19 cellular contexts compared by ENCODE assay signal in genomic region chr16:68978303-68978954, GRCh38.
"Had no signal": no experiment of that assay in that cellular context is flagged by ENCODE, and none has a peak within 500 bp of the region (broad histone marks: within the 10 kb centered on the region; RNA-seq: fewer than 3 reads in every experiment).

No MANE protein-coding gene starts in this region.

- ATAC-seq: heart left ventricle, left colon, natural killer cell had no signal

- H3K4me3 Mint-ChIP-seq: activated naive CD8-positive, alpha-beta T cell; central memory CD8-positive, alpha-beta T cell; mesothelial cell of epicardium; natural killer cell; T-helper 2 cell treated with Interferon-gamma antibody and Interleukin-4, amounts not matched to agents 5 μg/mL and 100 μg/mL, for 36 hours had no signal

- H3K27ac Mint-ChIP-seq: activated naive CD8-positive, alpha-beta T cell; mesothelial cell of epicardium; progenitor cell of endocrine pancreas; T-helper 2 cell treated with Interferon-gamma antibody and Interleukin-4, amounts not matched to agents 5 μg/mL and 100 μg/mL, for 36 hours had no signal

- H3K27me3 ChIP-seq: colonic mucosa, esophagus muscularis mucosa, heart left ventricle, spleen had no signal

- H3K36me3 ChIP-seq: colonic mucosa had no signal

- H3K9me3 ChIP-seq: colonic mucosa, esophagus muscularis mucosa, heart left ventricle, spleen had no signal

- DNase-seq: activated T-cell treated with anti-CD3 and anti-CD28 coated beads, Interleukin-2, amount 50 U/mL, for 1 hour; colonic mucosa; heart left ventricle; left colon; natural killer cell; spleen; stimulated activated CD4-positive, alpha-beta T cell treated with anti-CD3 and anti-CD28 coated beads, Interleukin-4, amount 100 ng/mL, for 1 hour; stimulated activated naive CD4-positive, alpha-beta T cell treated with Interleukin-2 at 50 U/mL for 16 hours had no signal

- H3K27me3 Mint-ChIP-seq: activated naive CD8-positive, alpha-beta T cell; central memory CD8-positive, alpha-beta T cell; progenitor cell of endocrine pancreas had no signal

- H3K27ac ChIP-seq: colonic mucosa, esophagus muscularis mucosa, heart left ventricle, spleen had no signal

- H3K4me3 ChIP-seq: colonic mucosa, esophagus muscularis mucosa, heart left ventricle, lung, spleen had no signal

- H3K9me3 Mint-ChIP-seq: central memory CD8-positive, alpha-beta T cell; mesothelial cell of epicardium; natural killer cell; T-helper 2 cell treated with Interferon-gamma antibody and Interleukin-4, amounts not matched to agents 5 μg/mL and 100 μg/mL, for 36 hours had no signal

- H3K4me1 ChIP-seq: colonic mucosa, esophagus muscularis mucosa, heart left ventricle, spleen had no signal

- FAIRE-seq: astrocyte, keratinocyte, TTC549, urothelium cell line had no signal

- H3K4me1 Mint-ChIP-seq: central memory CD8-positive, alpha-beta T cell; mesothelial cell of epicardium; natural killer cell had no signal
